ENCODE assay signal across 12 cellular contexts in the genomic region with DNA sequence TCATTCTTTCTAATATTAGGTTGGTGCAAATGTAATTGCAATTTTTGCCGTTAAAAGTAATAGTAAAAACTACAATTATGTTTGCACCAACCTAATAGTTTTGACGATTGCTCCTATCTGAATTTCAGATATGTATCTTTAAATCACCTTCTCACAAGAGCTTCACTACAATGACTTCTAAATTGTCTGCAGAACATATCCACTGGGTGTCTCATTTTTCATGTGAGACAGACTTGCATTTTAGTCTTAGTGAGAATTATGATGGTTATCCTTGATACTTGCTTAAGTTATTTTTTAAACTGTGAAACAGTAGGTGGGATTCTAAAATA.
DNase-seq lines count a peak whose midpoint lies in the region; ATAC-seq, FAIRE-seq and TF ChIP-seq lines count a peak whose summit lies in the region.
"Had no signal": no experiment of that assay in that cellular context is flagged by ENCODE, and none has a peak within 500 bp of the region (broad histone marks: within the 10 kb centered on the region; RNA-seq: fewer than 3 reads in every experiment).

No MANE protein-coding gene starts in this region.

- peaks cover 5 to 11% of the 10 kb centered on the region in 2 donors for H3K36me3 Mint-ChIP-seq in CD4-positive, alpha-beta memory T cell

- H3K9ac ChIP-seq in GM12878 (ENCODE audit: control insufficient read depth, insufficient read depth, low read length): peak overlapping the region; percentile 32; the same call in 1 of the 2 replicates

- no TSS peak for BruUV-seq in GM12878 (replicated peaks; lab: Mats Ljungman, UMichigan)

- peaks cover 25% of the 10 kb centered on the region for H3K4me1 ChIP-seq in CD4-positive, alpha-beta memory T cell (ENCODE audit: insufficient read depth, low read length)
- peaks cover 64% of the 10 kb centered on the region for H3K4me1 ChIP-seq in GM12878 (ENCODE audit: control insufficient read depth, insufficient read depth, low read length)
- H3K4me1 ChIP-seq in sigmoid colon: peaks cover 0 to 68% (median 51%) of the 10 kb centered on the region in 4 donors

- TF ChIP-seq EP300 in GM12878 (IDR thresholded peaks at IDR 0.05; ENCODE audit: borderline replicate concordance in 1 of 2, control insufficient read depth in 1 of 2, low read depth in 2 of 2, low read length in 2 of 2) (no peak), sigmoid colon (IDR thresholded peaks at IDR 0.05) (no peak)

- WGBS in GM12878 (ENCODE audit: insufficient coverage, insufficient replicate concordance, low lambda C conversion rate, missing lambda C conversion rate): 7% methylated on average over 2 of the region's 2 CpGs
- 60 to 88% methylated on average over 2 of the region's 2 CpGs for WGBS in sigmoid colon, 2 donors

- POLR2A ChIA-PET in CD4-positive, alpha-beta memory T cell (lab: Charles Lee; ENCODE audit: partially characterized antibody): interaction anchor here (0.5 kb wide), 1 partner anchor 16 kb away, joined by 3 read pairs; no protein-coding TSS in a partner anchor
- POLR2A ChIA-PET in GM12878 (lab: Charles Lee): interaction anchor here (0.7 to 2.7 kb wide), 6 partner anchors 10 to 85 kb away, joined by 3 to 14 read pairs (median 6); a partner anchor contains a TSS

- DNase-seq in CD4-positive, alpha-beta memory T cell: no peak
- DNase-seq in GM12878 (ENCODE audit: low read depth, low spot score) (no peak), NCI-H187 (lab: John Stamatoyannopoulos, UW) (no peak), sigmoid colon (no peak), cardiac septum (ENCODE audit: low spot score) (no peak)
- DNase-seq: activated CD4-positive, alpha-beta T cell treated with anti-CD3 and anti-CD28 coated beads, Interleukin-2, amount 50 U/mL, for 48 hours; central memory CD4-positive, alpha-beta T cell; NCI-H1436; RPMI8226 had no signal

- SMC1A ChIA-PET in GM12878 (lab: Charles Lee; ENCODE audit: uncharacterized antibody, unreplicated experiment): interaction anchor here (0.7 to 6.5 kb wide), 16 partner anchors 12 to 131 kb away, joined by 3 to 96 read pairs (median 6); a partner anchor contains a TSS

- TF ChIP-seq POLR2A in GM12878 (IDR thresholded peaks at IDR 0.05; ENCODE audit: low read depth, low read length) (no peak), sigmoid colon (IDR thresholded peaks at IDR 0.05) (no peak)

- peak overlapping the region in 3 of 7 donors; percentile 4 to 54 (median 12) for H3K27ac Mint-ChIP-seq in CD4-positive, alpha-beta memory T cell

- no peak for TF ChIP-seq RAD21 in GM12878 (IDR thresholded peaks at IDR 0.05; ENCODE audit: insufficient read depth, low read depth, low read length)

- CTCF ChIA-PET in CD4-positive, alpha-beta memory T cell (lab: Charles Lee; ENCODE audit: partially characterized antibody): no interaction called here
- CTCF ChIA-PET in GM12878 (lab: Yijun Ruan, JAX): interaction anchor here (1.3 to 4.3 kb wide), 8 partner anchors 14 to 137 kb away, joined by 3 to 23 read pairs (median 6); a partner anchor contains a TSS

- H3K27ac ChIP-seq in CD4-positive, alpha-beta memory T cell (ENCODE audit: low read depth, low read length): no peak overlapping the region
- H3K27ac ChIP-seq in GM12878 (ENCODE audit: control insufficient read depth, insufficient read depth): peak overlapping the region; percentile 91
- no peak overlapping the region for H3K27ac ChIP-seq in sigmoid colon

- ATAC-seq in GM19351 (IDR thresholded peaks at IDR 0.05; ENCODE audit: unreplicated experiment) (peak; percentile 5), HG03432 (IDR thresholded peaks at IDR 0.05; ENCODE audit: unreplicated experiment) (peak; percentile 19), GM12878 (peak; percentile 21), HG03565 (IDR thresholded peaks at IDR 0.05; ENCODE audit: unreplicated experiment) (no peak)

- no peak overlapping the region for H2AFZ ChIP-seq in GM12878 (ENCODE audit: control insufficient read depth, low read depth, low read length)

- H3K27me3 ChIP-seq in CD4-positive, alpha-beta memory T cell (ENCODE audit: insufficient read depth, low read length): no peaks in the 10 kb centered on the region
- H3K27me3 ChIP-seq in GM12878 (replicated peaks in 1 of 2; ENCODE audit: control insufficient read depth in 2 of 2, insufficient read depth in 2 of 2, low read length in 1 of 2): no peaks in the 10 kb centered on the region
- no peaks in the 10 kb centered on the region for H3K27me3 ChIP-seq in sigmoid colon

- peak overlapping the region; percentile 68 for H3K4me2 ChIP-seq in GM12878 (ENCODE audit: control insufficient read depth, insufficient read depth)

- FAIRE-seq in GM12878 (lab: Jason Lieb, UNC): no peak

- H3K27me3 Mint-ChIP-seq in CD4-positive, alpha-beta memory T cell: no peaks in the 10 kb centered on the region

- no peaks in the 10 kb centered on the region for H3K9me3 ChIP-seq in CD4-positive, alpha-beta memory T cell (ENCODE audit: control insufficient read depth in 1 of 2, low read length in 2 of 2)
- H3K9me3 ChIP-seq in GM12878 (replicated peaks; ENCODE audit: control insufficient read depth, insufficient read depth, low read length) (peaks cover 8% of the 10 kb centered on the region), sigmoid colon (no peaks in the 10 kb centered on the region)

- peaks cover 44 to 59% (median 53%) of the 10 kb centered on the region in 4 donors for H3K4me1 Mint-ChIP-seq in CD4-positive, alpha-beta memory T cell

- H3K79me2 ChIP-seq in GM12878 (ENCODE audit: control insufficient read depth, insufficient read depth, low read length): peaks cover 36% of the 10 kb centered on the region

- TF ChIP-seq CTCF in GM12878 (IDR thresholded peaks at IDR 0.05 in 2 of 3, conservative IDR thresholded peaks at IDR 0.05 in 1 of 3; ENCODE audit: control insufficient read depth in 2 of 3, extremely low read depth in 1 of 3, insufficient read depth in 1 of 3, low read depth in 3 of 3, low read length in 3 of 3): peak in 2 of 3 experiments; percentile 9; a peak in 1 of 6 replicates
- TF ChIP-seq CTCF in sigmoid colon (IDR thresholded peaks at IDR 0.05): no peak

- peaks cover 0 to 3% (median 0%) of the 10 kb centered on the region in 8 donors for H3K9me3 Mint-ChIP-seq in CD4-positive, alpha-beta memory T cell

- intact Hi-C loops in CD4-positive, alpha-beta memory T cell (cut with micrococcal nuclease): no loop called here
- intact Hi-C loops in GM12878 (cut with micrococcal nuclease; ENCODE audit: unreplicated experiment): loop anchor here (2.0 kb wide), 2 partner anchors 20 to 84 kb away; a partner anchor contains a TSS
- intact Hi-C loops in sigmoid colon (cut with DNase I): loop anchor here (5.0 to 10.0 kb wide), 2 partner anchors 39 to 446 kb away; no protein-coding TSS in a partner anchor
- intact Hi-C loops in cardiac septum (cut with DNase I): no loop called here

- H3K4me3 Mint-ChIP-seq in CD4-positive, alpha-beta memory T cell: peak overlapping the region in 5 of 8 donors; percentile 6 to 45 (median 33)

- no peaks in the 10 kb centered on the region for H4K20me1 ChIP-seq in GM12878 (ENCODE audit: control insufficient read depth, insufficient read depth)

- RAD21 ChIA-PET in GM12878 (lab: Charles Lee; ENCODE audit: unreplicated experiment): interaction anchor here (1.2 to 4.1 kb wide), 13 partner anchors 13 to 130 kb away, joined by 3 to 18 read pairs (median 6); no protein-coding TSS in a partner anchor

- no peak overlapping the region for H3K4me3 ChIP-seq in CD4-positive, alpha-beta memory T cell (ENCODE audit: low read length in 2 of 2)
- H3K4me3 ChIP-seq in GM12878 (no peak overlapping the region), sigmoid colon (no peak overlapping the region)

- in situ Hi-C loops in GM12878 (cut with MboI): no loop called here

- H3K36me3 ChIP-seq in CD4-positive, alpha-beta memory T cell (ENCODE audit: insufficient read depth, low read length): no peaks in the 10 kb centered on the region
- H3K36me3 ChIP-seq in GM12878 (ENCODE audit: control insufficient read depth in 2 of 2, insufficient read depth in 2 of 2, low read length in 1 of 2): no peaks in the 10 kb centered on the region; a peak in 2 of 4 replicates
- H3K36me3 ChIP-seq in sigmoid colon: no peaks in the 10 kb centered on the region

TF ChIP-seq in GM12878, 131 proteins besides CTCF, POLR2A, EP300 and RAD21:
- TF ChIP-seq ATF7 (IDR thresholded peaks at IDR 0.05; ENCODE audit: low read depth): no peak
- TF ChIP-seq YY1 (IDR thresholded peaks at IDR 0.05; ENCODE audit: low read depth, low read length): no peak
- TF ChIP-seq SMAD1 (IDR thresholded peaks at IDR 0.05; ENCODE audit: low read depth, partially characterized antibody): no peak
- TF ChIP-seq NFXL1 (IDR thresholded peaks at IDR 0.05; ENCODE audit: borderline replicate concordance): no peak
- TF ChIP-seq, protein P1, sequence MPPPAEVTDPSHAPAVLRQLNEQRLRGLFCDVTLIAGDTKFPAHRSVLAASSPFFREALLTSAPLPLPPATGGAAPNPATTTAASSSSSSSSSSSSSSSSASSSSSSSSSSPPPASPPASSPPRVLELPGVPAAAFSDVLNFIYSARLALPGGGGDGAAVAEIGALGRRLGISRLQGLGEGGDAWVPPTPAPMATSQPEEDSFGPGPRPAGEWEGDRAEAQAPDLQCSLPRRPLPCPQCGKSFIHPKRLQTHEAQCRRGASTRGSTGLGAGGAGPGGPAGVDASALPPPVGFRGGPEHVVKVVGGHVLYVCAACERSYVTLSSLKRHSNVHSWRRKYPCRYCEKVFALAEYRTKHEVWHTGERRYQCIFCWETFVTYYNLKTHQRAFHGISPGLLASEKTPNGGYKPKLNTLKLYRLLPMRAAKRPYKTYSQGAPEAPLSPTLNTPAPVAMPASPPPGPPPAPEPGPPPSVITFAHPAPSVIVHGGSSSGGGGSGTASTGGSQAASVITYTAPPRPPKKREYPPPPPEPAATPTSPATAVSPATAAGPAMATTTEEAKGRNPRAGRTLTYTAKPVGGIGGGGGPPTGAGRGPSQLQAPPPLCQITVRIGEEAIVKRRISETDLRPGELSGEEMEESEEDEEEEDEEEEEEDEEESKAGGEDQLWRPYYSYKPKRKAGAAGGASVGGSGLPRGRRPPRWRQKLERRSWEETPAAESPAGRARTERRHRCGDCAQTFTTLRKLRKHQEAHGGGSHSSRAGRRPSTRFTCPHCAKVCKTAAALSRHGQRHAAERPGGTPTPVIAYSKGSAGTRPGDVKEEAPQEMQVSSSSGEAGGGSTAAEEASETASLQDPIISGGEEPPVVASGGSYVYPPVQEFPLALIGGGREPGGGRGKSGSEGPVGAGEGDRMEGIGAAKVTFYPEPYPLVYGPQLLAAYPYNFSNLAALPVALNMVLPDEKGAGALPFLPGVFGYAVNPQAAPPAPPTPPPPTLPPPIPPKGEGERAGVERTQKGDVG (CRISPR knock-in tag; IDR thresholded peaks at IDR 0.05): no peak
- TF ChIP-seq FOS (IDR thresholded peaks at IDR 0.05; ENCODE audit: borderline replicate concordance, extremely low read depth, insufficient read length): no peak
- no peak for TF ChIP-seq KDM1A (IDR thresholded peaks at IDR 0.05; ENCODE audit: borderline replicate concordance)

Comparison
In these comparisons a context has a peak if more than half of its experiments do, and no peak if none do; other contexts are left out.
1. CTCF ChIP-seq: peak in GM12878 (2 of 3); none in sigmoid colon (0 of 4).
2. intact Hi-C loops: an anchor here in GM12878 (2.0 kb wide) and sigmoid colon (5.0 to 10.0 kb wide); none called in CD4-positive, alpha-beta memory T cell and cardiac septum.